ENCODE assay signal across 33 cellular contexts in the genomic region with DNA sequence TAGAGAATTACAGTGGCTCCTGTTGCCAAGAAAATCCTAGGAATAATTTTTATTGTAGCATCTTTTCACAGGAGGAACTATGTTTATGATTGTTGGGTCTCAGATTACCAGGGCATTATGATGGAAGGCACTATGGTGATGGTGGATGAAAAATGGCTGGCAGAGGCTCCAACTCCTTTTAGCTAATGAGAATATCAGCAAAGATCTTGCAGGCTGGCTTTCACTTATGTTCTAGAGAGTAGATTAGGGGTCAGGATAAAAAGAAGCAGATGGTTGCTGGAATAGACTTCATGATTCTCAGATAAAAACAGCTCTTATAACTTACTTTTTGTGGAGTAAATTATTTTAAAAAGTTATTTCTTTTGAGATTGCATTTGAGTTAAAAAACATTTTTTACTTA.
"Had no signal": no experiment of that assay in that cellular context is flagged by ENCODE, and none has a peak within 500 bp of the region (broad histone marks: within the 10 kb centered on the region; RNA-seq: fewer than 3 reads in every experiment).

No MANE protein-coding gene starts in this region.

- H3K27ac ChIP-seq: adrenal gland, body of pancreas, brain microvascular endothelial cell, breast epithelium, VCaP had no signal

- H3K27me3 ChIP-seq: adrenal gland, body of pancreas, brain microvascular endothelial cell, breast epithelium had no signal

- H3K4me1 ChIP-seq: adrenal gland, body of pancreas, breast epithelium had no signal

- H3K4me3 ChIP-seq: adrenal gland, body of pancreas, breast epithelium had no signal

- DNase-seq: activated CD4-positive, alpha-beta memory T cell treated with anti-CD3 and anti-CD28 coated beads for 36 hours; activated CD4-positive, alpha-beta T cell treated with anti-CD3 and anti-CD28 coated beads for 1 hour; activated CD4-positive, alpha-beta T cell treated with anti-CD3 and anti-CD28 coated beads for 36 hours; activated CD4-positive, alpha-beta T cell treated with anti-CD3 and anti-CD28 coated beads, Interleukin-2, amount 10 ng/mL, durations not matched to agents 24 days and 14 days; activated CD4-positive, alpha-beta T cell treated with anti-CD3 and anti-CD28 coated beads, Interleukin-2, amount 50 U/mL, for 1 hour; activated CD4-positive, alpha-beta T cell treated with anti-CD3 and anti-CD28 coated beads, Interleukin-2, amount 50 U/mL, for 4 hours; activated CD4-positive, CD25-positive, alpha-beta regulatory T cell; activated CD8-positive, alpha-beta memory T cell treated with anti-CD3 and anti-CD28 coated beads, Interleukin-2, amount 50 U/mL, for 4 hours; activated CD8-positive, alpha-beta T cell treated with anti-CD3 and anti-CD28 coated beads for 36 hours; activated effector memory CD4-positive, alpha-beta T cell treated with anti-CD3 and anti-CD28 coated beads, Interleukin-2, amount 50 U/mL, for 16 hours; activated gamma-delta T cell treated with Interleukin-2 at 50 U/mL for 16 hours; activated naive CD4-positive, alpha-beta T cell; activated naive CD4-positive, alpha-beta T cell treated with anti-CD3 and anti-CD28 coated beads for 36 hours; activated naive CD4-positive, alpha-beta T cell treated with anti-CD3 and anti-CD28 coated beads, Interleukin-2, amount 50 U/mL, for 16 hours; activated naive CD8-positive, alpha-beta T cell treated with anti-CD3 and anti-CD28 coated beads for 36 hours; activated T-cell treated with anti-CD3 and anti-CD28 coated beads for 4 hours; activated T-cell treated with anti-CD3 and anti-CD28 coated beads, Interleukin-2, amount 50 U/mL, for 1 hour; activated T-cell treated with anti-CD3 and anti-CD28 coated beads, Interleukin-2, amount 50 U/mL, for 4 hours; activated T-cell treated with anti-CD3 and anti-CD28 coated beads, Interleukin-2, amount 50 U/mL, for 72 hours; adrenal gland; amniotic stem cell; aorta; body of pancreas; brain microvascular endothelial cell; central memory CD4-positive, alpha-beta T cell; T-helper 2 cell; T-helper 9 cell had no signal

- H3K9me3 ChIP-seq: adrenal gland, body of pancreas, breast epithelium had no signal

- H3K36me3 ChIP-seq: adrenal gland, brain microvascular endothelial cell, breast epithelium had no signal

- ATAC-seq: activated CD4-positive, alpha-beta T cell treated with anti-CD3 and anti-CD28 coated beads for 36 hours; activated CD4-positive, CD25-positive, alpha-beta regulatory T cell treated with anti-CD3 and anti-CD28 coated beads, Interleukin-2, amount 50 U/mL, for 24 hours; activated CD8-positive, alpha-beta T cell treated with anti-CD3 and anti-CD28 coated beads for 36 hours; activated naive CD4-positive, alpha-beta T cell treated with anti-CD3 and anti-CD28 coated beads, Interleukin-2, amount 50 U/mL, for 72 hours; activated T-cell treated with anti-CD3 and anti-CD28 coated beads, Interleukin-2, amount 50 U/mL, for 4 hours; activated T-cell treated with anti-CD3 and anti-CD28 coated beads, Interleukin-2, amount 50 U/mL, for 72 hours; activated T-helper 17 cell treated with anti-CD3 and anti-CD28 coated beads, Interleukin-2, amount 50 U/mL, for 72 hours; body of pancreas; WTC11 had no signal
